In genomic region chr12:48788522-48788851, GRCh38 we compare ENCODE assay signal across 8 cellular contexts. TPM values are rescaled to one million over a fixed set of nuclear protein-coding genes. Genes with fewer than 3 reads are reported as not detected.
A peak's percentile ranks its signal among the peaks of the same experiment; 100 is the strongest.
DNase-seq lines count a peak whose midpoint lies in the region; ATAC-seq and TF ChIP-seq lines count a peak whose summit lies in the region.

No MANE protein-coding gene starts in this region.

- H3K4me3 Mint-ChIP-seq in activated CD4-positive, alpha-beta T cell treated with anti-CD3 and anti-CD28 coated beads for 36 hours = peak overlapping the region; percentile 46
- no peak overlapping the region for H3K4me3 Mint-ChIP-seq in activated CD4-positive, alpha-beta T cell treated with anti-CD3 and anti-CD28 coated beads, Interleukin-2, amount 10 ng/mL, durations not matched to agents 7 days and 5 days

- peaks cover 30% of the 10 kb centered on the region for H3K27me3 Mint-ChIP-seq in activated CD4-positive, alpha-beta T cell treated with anti-CD3 and anti-CD28 coated beads for 36 hours
- H3K27me3 Mint-ChIP-seq in activated CD4-positive, alpha-beta T cell treated with anti-CD3 and anti-CD28 coated beads, Interleukin-2, amount 10 ng/mL, durations not matched to agents 7 days and 5 days = peaks cover 54% of the 10 kb centered on the region

- H3K9me3 ChIP-seq in liver (ENCODE audit: control insufficient read depth in 4 of 4, low read length in 3 of 4) (no peaks in the 10 kb centered on the region), thyroid gland (no peaks in the 10 kb centered on the region)

- TF ChIP-seq POLR2A in thyroid gland (IDR thresholded peaks at IDR 0.05) = no peak

- H3K27ac ChIP-seq in liver (ENCODE audit: low read depth in 1 of 2, low read length in 2 of 2) = peak overlapping the region in 1 of 2 donors; percentile 7
- peak overlapping the region; percentile 4 to 78 (median 48) for H3K27ac ChIP-seq in thyroid gland

- H3K4me1 Mint-ChIP-seq in activated CD4-positive, alpha-beta T cell treated with anti-CD3 and anti-CD28 coated beads for 36 hours = no peaks in the 10 kb centered on the region
- peaks cover 2% of the 10 kb centered on the region for H3K4me1 Mint-ChIP-seq in activated CD4-positive, alpha-beta T cell treated with anti-CD3 and anti-CD28 coated beads, Interleukin-2, amount 10 ng/mL, durations not matched to agents 7 days and 5 days

- H3K4me1 ChIP-seq in liver (ENCODE audit: control insufficient read depth in 4 of 4, insufficient read depth in 4 of 4, low read length in 3 of 4) (peaks cover 1 to 22% (median 15%) of the 10 kb centered on the region in 4 donors), thyroid gland (peaks cover 21 to 23% of the 10 kb centered on the region in 2 donors)

- no peaks in the 10 kb centered on the region for H3K27me3 ChIP-seq in liver (ENCODE audit: control insufficient read depth in 4 of 4, insufficient read depth in 4 of 4, low read length in 3 of 4)
- H3K27me3 ChIP-seq in thyroid gland = no peaks in the 10 kb centered on the region

- H3K36me3 Mint-ChIP-seq in activated CD4-positive, alpha-beta T cell treated with anti-CD3 and anti-CD28 coated beads for 36 hours (ENCODE audit: low read depth) = no peaks in the 10 kb centered on the region
- no peaks in the 10 kb centered on the region for H3K36me3 Mint-ChIP-seq in activated CD4-positive, alpha-beta T cell treated with anti-CD3 and anti-CD28 coated beads, Interleukin-2, amount 10 ng/mL, durations not matched to agents 7 days and 5 days (ENCODE audit: low read depth)

- DNase-seq in activated CD4-positive, alpha-beta T cell treated with anti-CD3 and anti-CD28 coated beads for 36 hours = no peak
- no peak for DNase-seq in activated CD4-positive, alpha-beta T cell treated with anti-CD3 and anti-CD28 coated beads, Interleukin-2, amount 10 ng/mL, durations not matched to agents 7 days and 5 days
- peak; percentile 45 for DNase-seq in astrocyte of the hippocampus (ENCODE audit: low read depth, low spot score)
- DNase-seq in thyroid gland = no peak
- DNase-seq in D341Med (ENCODE audit: low spot score) = no peak
- no peak for DNase-seq in iPS-NIHi11 (ENCODE audit: low spot score)

- CTCF ChIA-PET in activated CD4-positive, alpha-beta T cell treated with anti-CD3 and anti-CD28 coated beads for 36 hours (lab: Charles Lee) = interaction anchor here (2.3 kb wide), 1 partner anchor 35 kb away, joined by 11 read pairs; no protein-coding TSS in a partner anchor
- CTCF ChIA-PET in activated CD4-positive, alpha-beta T cell treated with anti-CD3 and anti-CD28 coated beads, Interleukin-2, amount 10 ng/mL, durations not matched to agents 7 days and 5 days (lab: Charles Lee) = interaction anchor here (1.1 to 2.0 kb wide), 2 partner anchors 8 to 9 kb away, joined by 5 read pairs; no protein-coding TSS in a partner anchor

- TF ChIP-seq RAD21 in liver (IDR thresholded peaks at IDR 0.05) = no peak

- ATAC-seq in activated CD4-positive, alpha-beta T cell treated with anti-CD3 and anti-CD28 coated beads for 36 hours = no peak
- ATAC-seq in HG03039 (IDR thresholded peaks at IDR 0.05; ENCODE audit: unreplicated experiment) = no peak

- no peaks in the 10 kb centered on the region for H3K9me3 Mint-ChIP-seq in activated CD4-positive, alpha-beta T cell treated with anti-CD3 and anti-CD28 coated beads for 36 hours (ENCODE audit: low read depth)
- H3K9me3 Mint-ChIP-seq in activated CD4-positive, alpha-beta T cell treated with anti-CD3 and anti-CD28 coated beads, Interleukin-2, amount 10 ng/mL, durations not matched to agents 7 days and 5 days = no peaks in the 10 kb centered on the region

- no peak overlapping the region for H3K27ac Mint-ChIP-seq in activated CD4-positive, alpha-beta T cell treated with anti-CD3 and anti-CD28 coated beads for 36 hours
- no peak overlapping the region for H3K27ac Mint-ChIP-seq in activated CD4-positive, alpha-beta T cell treated with anti-CD3 and anti-CD28 coated beads, Interleukin-2, amount 10 ng/mL, durations not matched to agents 7 days and 5 days

- H3K36me3 ChIP-seq in liver (ENCODE audit: control insufficient read depth in 4 of 4, insufficient read depth in 3 of 4, low read depth in 1 of 4, low read length in 3 of 4) (no peaks in the 10 kb centered on the region), thyroid gland (no peaks in the 10 kb centered on the region)

- intact Hi-C loops in activated CD4-positive, alpha-beta T cell treated with anti-CD3 and anti-CD28 coated beads for 36 hours (cut with DNase I, micrococcal nuclease) = no loop called here
- intact Hi-C loops in thyroid gland (cut with DNase I) = no loop called here

- no peak for TF ChIP-seq CTCF in liver (IDR thresholded peaks at IDR 0.05; ENCODE audit: low read depth, low read length, missing input control)
- no peak for TF ChIP-seq CTCF in thyroid gland (IDR thresholded peaks at IDR 0.05)

- POLR2A ChIA-PET in activated CD4-positive, alpha-beta T cell treated with anti-CD3 and anti-CD28 coated beads for 36 hours (lab: Charles Lee) = no interaction called here
- POLR2A ChIA-PET in activated CD4-positive, alpha-beta T cell treated with anti-CD3 and anti-CD28 coated beads, Interleukin-2, amount 10 ng/mL, durations not matched to agents 7 days and 5 days (lab: Charles Lee) = no interaction called here

- peak overlapping the region; percentile 1 to 66 for H3K9ac ChIP-seq in liver (ENCODE audit: low read depth in 1 of 2, low read length in 2 of 2)

- H3K4me3 ChIP-seq in liver (ENCODE audit: low read depth in 1 of 3, low read length in 3 of 3) (peak overlapping the region; percentile 63 to 97 (median 66)), thyroid gland (replicated peaks in 1 of 3) (peak overlapping the region; percentile 24 to 93 (median 59))

- 1% methylated on average over 25 of the region's 25 CpGs for WGBS in liver
- WGBS in thyroid gland, 2 donors = 0% methylated on average over 2 to 3 of the region's 25 CpGs

TF ChIP-seq in liver, 16 proteins besides CTCF, POLR2A, EP300 and RAD21:
- TF ChIP-seq YY1 (IDR thresholded peaks at IDR 0.05) (no peak), FOXA2 (IDR thresholded peaks at IDR 0.05) (no peak), SP1 (IDR thresholded peaks at IDR 0.05) (no peak), HNF4A (conservative IDR thresholded peaks at IDR 0.05) (no peak), EGR1 (IDR thresholded peaks at IDR 0.05; ENCODE audit: low read depth in 2 of 2) (no peak), FOXA1 (IDR thresholded peaks at IDR 0.05) (no peak)
- TF ChIP-seq, protein P1, sequence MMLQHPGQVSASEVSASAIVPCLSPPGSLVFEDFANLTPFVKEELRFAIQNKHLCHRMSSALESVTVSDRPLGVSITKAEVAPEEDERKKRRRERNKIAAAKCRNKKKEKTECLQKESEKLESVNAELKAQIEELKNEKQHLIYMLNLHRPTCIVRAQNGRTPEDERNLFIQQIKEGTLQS (IDR thresholded peaks at IDR 0.05) = no peak
- TF ChIP-seq, protein P2, sequence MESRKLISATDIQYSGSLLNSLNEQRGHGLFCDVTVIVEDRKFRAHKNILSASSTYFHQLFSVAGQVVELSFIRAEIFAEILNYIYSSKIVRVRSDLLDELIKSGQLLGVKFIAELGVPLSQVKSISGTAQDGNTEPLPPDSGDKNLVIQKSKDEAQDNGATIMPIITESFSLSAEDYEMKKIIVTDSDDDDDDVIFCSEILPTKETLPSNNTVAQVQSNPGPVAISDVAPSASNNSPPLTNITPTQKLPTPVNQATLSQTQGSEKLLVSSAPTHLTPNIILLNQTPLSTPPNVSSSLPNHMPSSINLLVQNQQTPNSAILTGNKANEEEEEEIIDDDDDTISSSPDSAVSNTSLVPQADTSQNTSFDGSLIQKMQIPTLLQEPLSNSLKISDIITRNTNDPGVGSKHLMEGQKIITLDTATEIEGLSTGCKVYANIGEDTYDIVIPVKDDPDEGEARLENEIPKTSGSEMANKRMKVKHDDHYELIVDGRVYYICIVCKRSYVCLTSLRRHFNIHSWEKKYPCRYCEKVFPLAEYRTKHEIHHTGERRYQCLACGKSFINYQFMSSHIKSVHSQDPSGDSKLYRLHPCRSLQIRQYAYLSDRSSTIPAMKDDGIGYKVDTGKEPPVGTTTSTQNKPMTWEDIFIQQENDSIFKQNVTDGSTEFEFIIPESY (IDR thresholded peaks at IDR 0.05) = no peak

RNA-seq across cellular contexts. Expression of gene ADCY6, which starts 0.4 kb away (rescaled TPM):
- under 1 TPM; 0.05 to 0.09 TPM for total RNA-seq in activated CD4-positive, alpha-beta T cell treated with anti-CD3 and anti-CD28 coated beads for 36 hours
- total RNA-seq in activated CD4-positive, alpha-beta T cell treated with anti-CD3 and anti-CD28 coated beads, Interleukin-2, amount 10 ng/mL, durations not matched to agents 7 days and 5 days = not detected
- total RNA-seq in liver = 10 to 100 TPM; 12.7 to 30.5 TPM
- 1 to 10 TPM; 4.3 to 8.2 TPM for polyA plus RNA-seq in liver
- total RNA-seq in thyroid gland = 10 to 100 TPM; 23.6 to 45.5 (median 30.3) TPM

RNA-seq across cellular contexts. Expression of gene CACNB3, which starts 29.8 kb away (rescaled TPM):
- 10 to 100 TPM; 11.5 to 16.1 TPM for total RNA-seq in activated CD4-positive, alpha-beta T cell treated with anti-CD3 and anti-CD28 coated beads for 36 hours
- total RNA-seq in activated CD4-positive, alpha-beta T cell treated with anti-CD3 and anti-CD28 coated beads, Interleukin-2, amount 10 ng/mL, durations not matched to agents 7 days and 5 days = 10 to 100 TPM; 14.9 to 19.9 TPM
- total RNA-seq in liver = 1 to 10 TPM; 1.4 to 1.9 TPM
- polyA plus RNA-seq in liver = under 1 TPM; 0.92 to 0.93 TPM
- 10 to 100 TPM in 3 of 4 donors, 1 to 10 TPM in 1; 7.1 to 16.4 (median 13.1) TPM for total RNA-seq in thyroid gland

Comparison
In these comparisons a context has a peak if more than half of its experiments do, and no peak if none do; other contexts are left out.
1. RNA of gene ADCY6, which starts 0.4 kb away (total RNA-seq): 23.6 to 45.5 TPM in thyroid gland and 12.7 to 30.5 TPM in liver; 0.05 to 0.09 TPM in activated CD4-positive, alpha-beta T cell treated with anti-CD3 and anti-CD28 coated beads for 36 hours and not detected in activated CD4-positive, alpha-beta T cell treated with anti-CD3 and anti-CD28 coated beads, Interleukin-2, amount 10 ng/mL, durations not matched to agents 7 days and 5 days; every median in the first group is over 10 times any median in the second.